8 cellular contexts compared by ENCODE assay signal in genomic region chr17:17849863-17850373, GRCh38. TPM values are rescaled to one million over a fixed set of nuclear protein-coding genes. Genes with fewer than 3 reads are reported as not detected.
A peak's percentile ranks its signal among the peaks of the same experiment; 100 is the strongest.
DNase-seq lines count a peak whose midpoint lies in the region; ATAC-seq and TF ChIP-seq lines count a peak whose summit lies in the region.

No MANE protein-coding gene starts in this region.

- TF ChIP-seq CTCF in tibial artery (IDR thresholded peaks at IDR 0.05): peak; percentile 19 to 30

- DNase-seq in ELR (ENCODE audit: low read depth): peak; percentile 58
- peak; percentile 62 for DNase-seq in LHCN-M2 (ENCODE audit: low read depth)
- DNase-seq in activated CD4-positive, alpha-beta T cell treated with anti-CD3 and anti-CD28 coated beads for 4 hours: peak; percentile 45 to 49
- peak; percentile 61 for DNase-seq in ecto neural progenitor cell (ENCODE audit: low spot score)
- peak; percentile 66 for DNase-seq in myocyte (ENCODE audit: low read depth)
- DNase-seq in tibial artery: peak in 1 of 2 donors; percentile 66

- H3K4me3 ChIP-seq in tibial artery: no peak overlapping the region

- H3K4me1 ChIP-seq in tibial artery: peaks cover 10 to 53% (median 49%) of the 10 kb centered on the region in 4 donors

- H3K9me3 ChIP-seq in tibial artery: no peaks in the 10 kb centered on the region

- no peaks in the 10 kb centered on the region for H3K27me3 ChIP-seq in tibial artery

- peak overlapping the region; percentile 75 to 79 for H3K27ac ChIP-seq in tibial artery

- intact Hi-C loops in tibial artery (cut with DNase I; ENCODE audit: low total_unique reads): no loop called here

- H3K36me3 ChIP-seq in tibial artery: peaks cover 0 to 29% (median 18%) of the 10 kb centered on the region in 3 donors

- ATAC-seq in HG02870 (IDR thresholded peaks at IDR 0.05; ENCODE audit: unreplicated experiment) (no peak), GM18873 (IDR thresholded peaks at IDR 0.05; ENCODE audit: low FRiP score, unreplicated experiment) (no peak)

RNA-seq across cellular contexts. Expression of gene SREBF1, which starts 13.1 kb away (rescaled TPM):
- total RNA-seq in LHCN-M2 (2014; rRNA removed): 34.4 and 53.0 TPM in 2 replicates
- polyA plus RNA-seq in LHCN-M2 (2012): 11.9 TPM
- 153 and 348 TPM in 2 replicates for total RNA-seq in myocyte
- polyA plus RNA-seq in myocyte (2012): 82.8 TPM
